ENCODE assay signal across 18 cellular contexts in the genomic region with DNA sequence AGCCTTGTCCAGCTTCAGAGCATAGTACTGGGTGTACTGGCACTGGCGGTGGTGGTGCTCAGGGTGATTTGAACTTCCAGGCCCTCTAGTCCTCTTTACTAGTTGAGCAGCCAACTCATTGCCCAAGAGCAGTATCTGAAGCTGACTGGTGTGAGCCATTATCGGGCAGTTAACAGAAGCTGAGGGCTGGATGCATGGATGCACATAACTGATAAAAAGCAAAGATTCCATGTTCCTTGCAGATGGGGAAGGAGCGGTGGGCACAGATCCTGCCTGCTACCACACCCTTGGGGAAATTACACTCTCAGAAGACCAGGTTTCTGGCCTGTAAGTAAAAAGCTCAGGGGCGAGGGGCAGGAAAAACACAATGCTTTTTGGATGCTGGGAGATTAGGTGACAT.
DNase-seq lines count a peak whose midpoint lies in the region; ATAC-seq and TF ChIP-seq lines count a peak whose summit lies in the region.
"Had no signal": no experiment of that assay in that cellular context is flagged by ENCODE, and none has a peak within 500 bp of the region (broad histone marks: within the 10 kb centered on the region; RNA-seq: fewer than 3 reads in every experiment).

No MANE protein-coding gene starts in this region.

- H3K79me2 ChIP-seq in SK-N-SH (ENCODE audit: insufficient read depth) = no peaks in the 10 kb centered on the region
- H3K79me2 ChIP-seq in GM23338 (replicated peaks; ENCODE audit: insufficient read depth) = no peaks in the 10 kb centered on the region

- no peak for TF ChIP-seq RAD21 in SK-N-SH (IDR thresholded peaks at IDR 0.05; ENCODE audit: low read length)

- H3K79me1 ChIP-seq in neuronal stem cell (ENCODE audit: low read depth, low read length) = no peaks in the 10 kb centered on the region

- no peak overlapping the region for H3K4me3 Mint-ChIP-seq in GM23338
- H3K4me3 Mint-ChIP-seq in type B pancreatic cell = no peak overlapping the region
- H3K4me3 Mint-ChIP-seq: CD14-positive monocyte; CD8-positive, alpha-beta T cell; HFFc6 had no signal

- H3K4me2 ChIP-seq in SK-N-SH = no peak overlapping the region
- H3K4me2 ChIP-seq in GM23338 = no peak overlapping the region
- H3K4me2 ChIP-seq in neuronal stem cell (ENCODE audit: insufficient read depth, low read length, poor library complexity, severe bottlenecking) = no peak overlapping the region

- no peaks in the 10 kb centered on the region for H4K20me1 ChIP-seq in SK-N-SH (ENCODE audit: insufficient read depth)
- no peaks in the 10 kb centered on the region; the same call in 1 of the 2 replicates for H4K20me1 ChIP-seq in GM23338 (replicated peaks; ENCODE audit: insufficient read depth)

- H3K4me1 Mint-ChIP-seq in GM23338 (no peaks in the 10 kb centered on the region), type B pancreatic cell (ENCODE audit: unreplicated experiment) (peaks cover 3% of the 10 kb centered on the region)
- H3K4me1 Mint-ChIP-seq: CD14-positive monocyte had no signal

- H3K23ac ChIP-seq in neuronal stem cell (ENCODE audit: low read depth, low read length, poor library complexity) = no peak overlapping the region

- no peak overlapping the region for H4K8ac ChIP-seq in neuronal stem cell (ENCODE audit: low read depth, low read length)

- H3K27ac ChIP-seq in SK-N-SH (ENCODE audit: low read depth in 2 of 2, low read length in 1 of 2) (no peak overlapping the region), GM23338 (ENCODE audit: low read depth) (no peak overlapping the region), neuronal stem cell (replicated peaks; ENCODE audit: low read length) (no peak overlapping the region), ovary (no peak overlapping the region)
- H3K27ac ChIP-seq: HL-60 had no signal

- H3K9me3 Mint-ChIP-seq in GM23338 (no peaks in the 10 kb centered on the region), type B pancreatic cell (no peaks in the 10 kb centered on the region)
- H3K9me3 Mint-ChIP-seq: CD8-positive, alpha-beta T cell had no signal

- no peak overlapping the region for H2BK12ac ChIP-seq in neuronal stem cell (ENCODE audit: low read length)

- no peaks in the 10 kb centered on the region for H3K9me2 ChIP-seq in SK-N-SH
- no peaks in the 10 kb centered on the region for H3K9me2 ChIP-seq in GM23338 (ENCODE audit: insufficient read depth)

- POLR2A ChIA-PET in SK-N-SH (lab: Yijun Ruan, JAX) = no interaction called here

- H3F3A ChIP-seq in SK-N-SH (replicated peaks; ENCODE audit: insufficient read depth) (no peaks in the 10 kb centered on the region), GM23338 (replicated peaks; ENCODE audit: low read depth) (no peaks in the 10 kb centered on the region)

- TF ChIP-seq EP300 in SK-N-SH (IDR thresholded peaks at IDR 0.05; ENCODE audit: borderline replicate concordance in 1 of 2, low read depth in 1 of 2, low read length in 1 of 2) (no peak), ovary (IDR thresholded peaks at IDR 0.05) (no peak)

- no peak for TF ChIP-seq POLR2A in ovary (IDR thresholded peaks at IDR 0.05)

- WGBS in SK-N-SH (ENCODE audit: low lambda C conversion rate) = 3% methylated on average over 3 of the region's 4 CpGs
- no CpG with 5 or more reads among the region's 4 CpGs for WGBS in neuronal stem cell (ENCODE audit: extremely low coverage in 2 of 2, insufficient read length in 2 of 2, insufficient replicate concordance in 1 of 2), 2 donors
- 91 to 94% (median 93%) methylated on average over 4 of the region's 4 CpGs for WGBS in ovary, 3 donors

- H3K27ac Mint-ChIP-seq in GM23338 (no peak overlapping the region), type B pancreatic cell (no peak overlapping the region)
- H3K27ac Mint-ChIP-seq: CD14-positive monocyte; CD8-positive, alpha-beta T cell; HFFc6 had no signal

- H3K36me3 Mint-ChIP-seq in GM23338 (ENCODE audit: low read depth) = no peaks in the 10 kb centered on the region
- no peaks in the 10 kb centered on the region for H3K36me3 Mint-ChIP-seq in type B pancreatic cell
- H3K36me3 Mint-ChIP-seq: CD14-positive monocyte; CD8-positive, alpha-beta T cell had no signal

- H3K27me3 Mint-ChIP-seq in GM23338 (ENCODE audit: insufficient read depth, low read depth, poor library complexity) (peaks cover 2% of the 10 kb centered on the region), type B pancreatic cell (no peaks in the 10 kb centered on the region)

- no peaks in the 10 kb centered on the region for H3K27me3 ChIP-seq in SK-N-SH (ENCODE audit: insufficient read depth)
- H3K27me3 ChIP-seq in GM23338 (ENCODE audit: insufficient read depth) = no peaks in the 10 kb centered on the region
- no peaks in the 10 kb centered on the region for H3K27me3 ChIP-seq in neuronal stem cell (ENCODE audit: control insufficient read depth in 3 of 3, insufficient read depth in 3 of 3, low read depth in 1 of 3, low read length in 3 of 3)
- H3K27me3 ChIP-seq in ovary = no peaks in the 10 kb centered on the region

- CTCF ChIA-PET in SK-N-SH (lab: Yijun Ruan, JAX) = interaction anchor here (1.4 kb wide), 1 partner anchor 59 kb away, joined by 4 read pairs; no protein-coding TSS in a partner anchor

- H3K14ac ChIP-seq in neuronal stem cell (ENCODE audit: low read length) = no peak overlapping the region

- H3K4ac ChIP-seq in neuronal stem cell (ENCODE audit: low read length) = no peak overlapping the region

- H3K9me3 ChIP-seq in SK-N-SH = no peaks in the 10 kb centered on the region
- no peaks in the 10 kb centered on the region for H3K9me3 ChIP-seq in neuronal stem cell (replicated peaks in 1 of 2; ENCODE audit: control insufficient read depth in 2 of 2, insufficient read depth in 1 of 2, low read depth in 1 of 2, low read length in 2 of 2)
- no peaks in the 10 kb centered on the region for H3K9me3 ChIP-seq in ovary

- H3K36me3 ChIP-seq in SK-N-SH (replicated peaks in 1 of 2; ENCODE audit: control insufficient read depth in 1 of 2, insufficient read depth in 2 of 2, low read length in 1 of 2) = no peaks in the 10 kb centered on the region
- no peaks in the 10 kb centered on the region for H3K36me3 ChIP-seq in GM23338 (ENCODE audit: insufficient read depth)
- no peaks in the 10 kb centered on the region for H3K36me3 ChIP-seq in neuronal stem cell (replicated peaks in 1 of 2; ENCODE audit: control insufficient read depth in 2 of 2, insufficient read depth in 2 of 2, low read length in 2 of 2)
- H3K36me3 ChIP-seq in ovary = no peaks in the 10 kb centered on the region

- no peak overlapping the region for H3K4me3 ChIP-seq in SK-N-SH (ENCODE audit: low read depth in 2 of 2, low read length in 1 of 2)
- H3K4me3 ChIP-seq in GM23338 = no peak overlapping the region
- no peak overlapping the region for H3K4me3 ChIP-seq in neuronal stem cell (ENCODE audit: low read length in 2 of 2)
- H3K4me3 ChIP-seq in ovary = no peak overlapping the region

- no peak overlapping the region for H2BK15ac ChIP-seq in neuronal stem cell (ENCODE audit: low read length)

- no peak for ATAC-seq in SK-N-SH treated with all-trans-retinoic acid at 6 μM for 48 hours
- ATAC-seq in GM23338 = no peak
- no peak for ATAC-seq in GM19023 (IDR thresholded peaks at IDR 0.05; ENCODE audit: unreplicated experiment)
- ATAC-seq: CD8-positive, alpha-beta T cell had no signal

- H3K4me1 ChIP-seq in SK-N-SH (ENCODE audit: control insufficient read depth in 1 of 2, insufficient read depth in 2 of 2, low read depth in 1 of 2, low read length in 1 of 2) (peaks cover 0 to 13% of the 10 kb centered on the region in 2 experiments; a peak in 2 of 4 replicates), GM23338 (ENCODE audit: insufficient read depth) (no peaks in the 10 kb centered on the region), neuronal stem cell (ENCODE audit: control insufficient read depth in 2 of 2, insufficient read depth in 1 of 2, low read depth in 1 of 2, low read length in 2 of 2) (peaks cover 0 to 6% of the 10 kb centered on the region in 2 donors), ovary (ENCODE audit: insufficient read depth) (no peaks in the 10 kb centered on the region)

- intact Hi-C loops in ovary (cut with DNase I) = no loop called here

- peak; percentile 11 for DNase-seq in SK-N-SH
- DNase-seq in GM23338 (ENCODE audit: low spot score) = no peak
- peak; percentile 83 for DNase-seq in SK-N-DZ (ENCODE audit: low spot score)
- DNase-seq in neuronal stem cell (ENCODE audit: low spot score) = no peak
- DNase-seq in ovary = no peak
- DNase-seq in type B pancreatic cell (ENCODE audit: extremely low spot score, unreplicated experiment) = no peak
- DNase-seq: 8988T; CD8-positive, alpha-beta T cell; COR-L47; DMS153; DMS79 treated with DMSO at 0.1 percent for 48 hours; EL; HCEC 1CT; HFFc6 had no signal

- H2AFZ ChIP-seq in SK-N-SH (ENCODE audit: low read depth) (no peak overlapping the region), GM23338 (peak overlapping the region; percentile 43; the same call in 1 of the 2 replicates), neuronal stem cell (ENCODE audit: low read length) (peak overlapping the region; percentile 15)

- H2BK5ac ChIP-seq in neuronal stem cell (ENCODE audit: low read length) = no peak overlapping the region

- H3K9ac ChIP-seq in SK-N-SH (no peak overlapping the region), neuronal stem cell (ENCODE audit: low read depth, low read length, poor library complexity) (no peak overlapping the region)

- H3K18ac ChIP-seq in neuronal stem cell (ENCODE audit: low read length) = no peak overlapping the region

- no peak overlapping the region for H4K91ac ChIP-seq in neuronal stem cell (ENCODE audit: low read depth, low read length, poor library complexity)

- no peak overlapping the region for H2BK120ac ChIP-seq in neuronal stem cell (ENCODE audit: low read depth, low read length)

- H2AK5ac ChIP-seq in neuronal stem cell (ENCODE audit: low read depth, low read length) = no peak overlapping the region

- TF ChIP-seq CTCF in SK-N-SH (IDR thresholded peaks at IDR 0.05) (no peak), GM23338 (conservative IDR thresholded peaks at IDR 0.05; ENCODE audit: low read depth in 2 of 2) (no peak), ovary (IDR thresholded peaks at IDR 0.05) (no peak), type B pancreatic cell (conservative IDR thresholded peaks at IDR 0.05) (no peak)

TF ChIP-seq in SK-N-SH, 30 proteins besides CTCF, POLR2A, EP300 and RAD21:
- TF ChIP-seq MXI1 (IDR thresholded peaks at IDR 0.05; ENCODE audit: low read depth, low read length) = no peak
- no peak for TF ChIP-seq TCF12 (IDR thresholded peaks at IDR 0.05)
- TF ChIP-seq JUND (IDR thresholded peaks at IDR 0.05) = no peak

TF ChIP-seq in SK-N-SH treated with all-trans-retinoic acid at 6 μM for 48 hours, 23 proteins besides CTCF, POLR2A, EP300 and RAD21 (continues in another document):
- TF ChIP-seq ZC3H10 (CRISPR knock-in tag; IDR thresholded peaks at IDR 0.05) = no peak
- no peak for TF ChIP-seq ZFP30 (CRISPR knock-in tag; IDR thresholded peaks at IDR 0.05)

Comparison
In these comparisons a context has a peak if more than half of its experiments do, and no peak if none do; other contexts are left out.
1. DNase-seq: peak in SK-N-SH (single experiment) and SK-N-DZ (single experiment); none in GM23338 (single experiment), neuronal stem cell (single experiment), ovary (0 of 5) and type B pancreatic cell (single experiment).